ENCODE assay signal across 14 cellular contexts in the genomic region with DNA sequence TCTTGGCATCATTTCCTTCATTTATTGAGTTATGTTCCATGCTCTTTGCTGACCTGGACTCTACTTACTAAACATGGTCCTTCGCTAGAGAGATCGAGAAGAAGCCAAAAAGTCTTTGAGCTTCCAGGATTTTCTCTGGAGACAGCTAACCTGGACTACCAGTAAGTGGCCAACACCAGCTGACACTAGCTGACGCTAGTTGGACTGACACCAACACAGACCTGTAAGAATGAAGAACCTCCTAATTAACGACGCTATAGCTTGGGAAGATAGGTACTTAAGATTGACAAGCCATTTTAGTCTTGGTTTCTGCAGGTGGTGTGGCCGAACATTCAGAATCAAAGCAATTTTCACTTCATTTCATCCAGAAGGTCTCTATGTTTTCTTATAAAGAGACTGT.
"Had no signal": no experiment of that assay in that cellular context is flagged by ENCODE, and none has a peak within 500 bp of the region (broad histone marks: within the 10 kb centered on the region; RNA-seq: fewer than 3 reads in every experiment).

No MANE protein-coding gene starts in this region.

- H3K4me1 Mint-ChIP-seq: naive thymus-derived CD4-positive, alpha-beta T cell; stimulated activated naive B cell treated with anti-CD40 and anti-IgM and Interleukin-4, amounts not matched to agents 10 μg/mL and 1 μg/mL and 100 μg/mL, for 72 hours had no signal

- H3K27me3 Mint-ChIP-seq: naive thymus-derived CD4-positive, alpha-beta T cell; stimulated activated naive B cell treated with anti-CD40 and anti-IgM and Interleukin-4, amounts not matched to agents 10 μg/mL and 1 μg/mL and 100 μg/mL, for 72 hours had no signal

- H3K9me3 ChIP-seq: neutrophil, tibial nerve, upper lobe of right lung, vagina had no signal

- H3K27ac ChIP-seq: neutrophil, skin epidermis, upper lobe of right lung, vagina had no signal

- H3K36me3 Mint-ChIP-seq: stimulated activated naive B cell treated with anti-CD40 and anti-IgM and Interleukin-4, amounts not matched to agents 10 μg/mL and 1 μg/mL and 100 μg/mL, for 72 hours had no signal

- H3K4me3 Mint-ChIP-seq: naive thymus-derived CD4-positive, alpha-beta T cell; stimulated activated naive B cell treated with anti-CD40 and anti-IgM and Interleukin-4, amounts not matched to agents 10 μg/mL and 1 μg/mL and 100 μg/mL, for 72 hours had no signal

- H3K36me3 ChIP-seq: neutrophil, stomach, tibial nerve, upper lobe of right lung, vagina had no signal

- H3K27ac Mint-ChIP-seq: naive thymus-derived CD4-positive, alpha-beta T cell; stimulated activated naive B cell treated with anti-CD40 and anti-IgM and Interleukin-4, amounts not matched to agents 10 μg/mL and 1 μg/mL and 100 μg/mL, for 72 hours had no signal

- H3K4me3 ChIP-seq: skin epidermis, stomach, tibial nerve, upper lobe of right lung, vagina had no signal

- H3K4me1 ChIP-seq: stomach, tibial nerve, upper lobe of right lung, vagina had no signal

- DNase-seq: effector memory CD4-positive, alpha-beta T cell; foreskin fibroblast; hippocampal formation; kidney glomerular epithelial cell; naive thymus-derived CD4-positive, alpha-beta T cell; stimulated activated CD4-positive, alpha-beta T cell treated with anti-CD3 and anti-CD28 coated beads, Interleukin-2, amount 100 ng/mL, for 24 hours; stimulated activated CD4-positive, alpha-beta T cell treated with anti-CD3 and anti-CD28 coated beads, Interleukin-4, amount 100 ng/mL, for 4 hours; stimulated activated naive B cell treated with anti-CD40 and anti-IgM and Interleukin-4, amounts not matched to agents 10 μg/mL and 1 μg/mL and 100 μg/mL, for 72 hours; stomach; upper lobe of right lung had no signal

- H3K27me3 ChIP-seq: neutrophil, stomach, tibial nerve, upper lobe of right lung, vagina had no signal
